In genomic region chr7:136179154-136179553, GRCh38 we compare ENCODE assay signal across 24 cellular contexts.
DNase-seq lines count a peak whose midpoint lies in the region; ATAC-seq and TF ChIP-seq lines count a peak whose summit lies in the region.
"Had no signal": no experiment of that assay in that cellular context is flagged by ENCODE, and none has a peak within 500 bp of the region (broad histone marks: within the 10 kb centered on the region; RNA-seq: fewer than 3 reads in every experiment).

No MANE protein-coding gene starts in this region.

- H3K9me3 Mint-ChIP-seq in activated naive CD8-positive, alpha-beta T cell treated with anti-CD3 and anti-CD28 coated beads, Interleukin-2, amount 10 ng/mL, durations not matched to agents 7 days and 5 days, result peaks cover 4% of the 10 kb centered on the region
- H3K9me3 Mint-ChIP-seq: GM23338, H9 had no signal

- H3K4me1 ChIP-seq in DND-41 (ENCODE audit: insufficient read depth, low read length) (peaks cover 10% of the 10 kb centered on the region; the same call in 1 of the 2 replicates), Karpas-422 (ENCODE audit: low read length) (peaks cover 8% of the 10 kb centered on the region), smooth muscle cell (ENCODE audit: low read depth) (no peaks in the 10 kb centered on the region)
- H3K4me1 ChIP-seq: SJSA1 had no signal

- no peaks in the 10 kb centered on the region for H3K36me3 ChIP-seq in DND-41 (ENCODE audit: insufficient read depth, low read length)
- no peaks in the 10 kb centered on the region for H3K36me3 ChIP-seq in Karpas-422 (ENCODE audit: insufficient read depth, low read length)
- H3K36me3 ChIP-seq in smooth muscle cell (ENCODE audit: low read depth), result no peaks in the 10 kb centered on the region
- H3K36me3 ChIP-seq: SJSA1 had no signal

- H3K9me3 ChIP-seq in DND-41 (ENCODE audit: insufficient read depth, low read length, severe bottlenecking) (no peaks in the 10 kb centered on the region), Karpas-422 (ENCODE audit: low read length) (no peaks in the 10 kb centered on the region), smooth muscle cell (replicated peaks; ENCODE audit: low read depth) (no peaks in the 10 kb centered on the region)

- H3K9ac ChIP-seq in DND-41 (ENCODE audit: low read depth, low read length) (no peak overlapping the region), Karpas-422 (ENCODE audit: low read length) (no peak overlapping the region), smooth muscle cell (ENCODE audit: low read depth) (no peak overlapping the region)

- no peaks in the 10 kb centered on the region for H3K79me2 ChIP-seq in DND-41 (ENCODE audit: insufficient read depth, low read length)
- H3K79me2 ChIP-seq in Karpas-422 (ENCODE audit: low read length), result no peaks in the 10 kb centered on the region
- no peaks in the 10 kb centered on the region for H3K79me2 ChIP-seq in smooth muscle cell (ENCODE audit: low read depth)

- H3K4me2 ChIP-seq in DND-41 (ENCODE audit: insufficient read depth, low read length) (no peak overlapping the region), Karpas-422 (ENCODE audit: low read depth, low read length, poor library complexity, severe bottlenecking) (no peak overlapping the region), smooth muscle cell (no peak overlapping the region)
- H3K4me2 ChIP-seq: GM23338 had no signal

- peaks cover 11% of the 10 kb centered on the region for H3K4me1 Mint-ChIP-seq in activated naive CD8-positive, alpha-beta T cell treated with anti-CD3 and anti-CD28 coated beads, Interleukin-2, amount 10 ng/mL, durations not matched to agents 7 days and 5 days
- H3K4me1 Mint-ChIP-seq: B cell, GM23338 had no signal

- TF ChIP-seq CTCF in DND-41 (IDR thresholded peaks at IDR 0.05; ENCODE audit: borderline replicate concordance, extremely low read depth, low read length, poor library complexity, severe bottlenecking), result no peak
- no peak for TF ChIP-seq CTCF in smooth muscle cell (IDR thresholded peaks at IDR 0.05; ENCODE audit: borderline replicate concordance, insufficient read depth, poor library complexity, severe bottlenecking)

- no peaks in the 10 kb centered on the region for H3F3A ChIP-seq in smooth muscle cell (ENCODE audit: low read depth)

- H3K27me3 ChIP-seq in DND-41 (ENCODE audit: insufficient read depth, low read length, poor library complexity) (no peaks in the 10 kb centered on the region), Karpas-422 (ENCODE audit: low read length) (no peaks in the 10 kb centered on the region), smooth muscle cell (ENCODE audit: low read depth) (no peaks in the 10 kb centered on the region)
- H3K27me3 ChIP-seq: SJSA1 had no signal

- WGBS in smooth muscle cell (ENCODE audit: low lambda C conversion rate), result 64% methylated on average over 5 of the region's 5 CpGs

- H3K27ac Mint-ChIP-seq in activated naive CD8-positive, alpha-beta T cell treated with anti-CD3 and anti-CD28 coated beads, Interleukin-2, amount 10 ng/mL, durations not matched to agents 7 days and 5 days, result no peak overlapping the region
- H3K27ac Mint-ChIP-seq: B cell, GM23338, H9 had no signal

- H3K36me3 Mint-ChIP-seq in activated naive CD8-positive, alpha-beta T cell treated with anti-CD3 and anti-CD28 coated beads, Interleukin-2, amount 10 ng/mL, durations not matched to agents 7 days and 5 days, result peaks cover 3% of the 10 kb centered on the region

- H3K27me3 Mint-ChIP-seq in activated naive CD8-positive, alpha-beta T cell treated with anti-CD3 and anti-CD28 coated beads, Interleukin-2, amount 10 ng/mL, durations not matched to agents 7 days and 5 days, result no peaks in the 10 kb centered on the region
- H3K27me3 Mint-ChIP-seq: B cell; CD4-positive, CD25-positive, alpha-beta regulatory T cell had no signal

- H3K4me3 Mint-ChIP-seq in activated naive CD8-positive, alpha-beta T cell treated with anti-CD3 and anti-CD28 coated beads, Interleukin-2, amount 10 ng/mL, durations not matched to agents 7 days and 5 days, result no peak overlapping the region
- H3K4me3 Mint-ChIP-seq: B cell; CD4-positive, CD25-positive, alpha-beta regulatory T cell; GM23338; H9 had no signal

- no peak overlapping the region for H3K4me3 ChIP-seq in DND-41 (ENCODE audit: low read depth in 1 of 2, low read length in 2 of 2)
- H3K4me3 ChIP-seq in Karpas-422 (ENCODE audit: low read length), result no peak overlapping the region
- no peak overlapping the region for H3K4me3 ChIP-seq in smooth muscle cell
- H3K4me3 ChIP-seq: GM23338, SJSA1 had no signal

- peak; percentile 97 for ATAC-seq in DND-41 (ENCODE audit: insufficient read depth, low read depth)
- ATAC-seq in activated naive CD8-positive, alpha-beta T cell treated with anti-CD3 and anti-CD28 coated beads, Interleukin-2, amount 10 ng/mL, durations not matched to agents 7 days and 5 days (ENCODE audit: low read depth), result peak; percentile 30

- H3K9me2 ChIP-seq in Karpas-422 (replicated peaks; ENCODE audit: insufficient read depth, low read length), result no peaks in the 10 kb centered on the region

- DNase-seq in DND-41, result peak; percentile 61
- DNase-seq in Karpas-422, result no peak
- DNase-seq in activated naive CD8-positive, alpha-beta T cell treated with anti-CD3 and anti-CD28 coated beads, Interleukin-2, amount 10 ng/mL, durations not matched to agents 7 days and 5 days, result no peak
- DNase-seq in smooth muscle cell (lab: John Stamatoyannopoulos, UW; ENCODE audit: unreplicated experiment), result no peak
- DNase-seq in amniotic stem cell (lab: John Stamatoyannopoulos, UW), result no peak
- DNase-seq in COR-L47 (lab: John Stamatoyannopoulos, UW), result no peak
- no peak for DNase-seq in SK-N-DZ (ENCODE audit: low spot score)
- no peak for DNase-seq in AML-193 (lab: John Stamatoyannopoulos, UW)
- DNase-seq: EL, GDM1, H9, IMR-90, NCI-H1092 treated with DMSO at 0.1 percent for 48 hours, NCI-H1436, NCI-H187, NCI-H2107, NCI-H524, NCI-H748 treated with DMSO at 0.1 percent for 48 hours, Right ventricle myocardium superior, RPMI8226 had no signal

- H3K27ac ChIP-seq in DND-41 (ENCODE audit: low read length) (no peak overlapping the region), Karpas-422 (ENCODE audit: low read length) (no peak overlapping the region), smooth muscle cell (ENCODE audit: low read depth) (no peak overlapping the region)
- H3K27ac ChIP-seq: SJSA1 had no signal

- H4K20me1 ChIP-seq in DND-41 (ENCODE audit: insufficient read depth, low read length) (no peaks in the 10 kb centered on the region; the same call in 1 of the 2 replicates), Karpas-422 (ENCODE audit: insufficient read depth, low read depth, low read length) (no peaks in the 10 kb centered on the region), smooth muscle cell (ENCODE audit: low read depth) (no peaks in the 10 kb centered on the region)

- H2AFZ ChIP-seq in DND-41 (ENCODE audit: low read depth, low read length) (no peak overlapping the region), Karpas-422 (ENCODE audit: low read length) (peak overlapping the region; percentile 59; the same call in 1 of the 2 replicates), smooth muscle cell (ENCODE audit: low read depth) (peak overlapping the region; percentile 79)
- H2AFZ ChIP-seq: GM23338 had no signal

- POLR2A ChIA-PET in activated naive CD8-positive, alpha-beta T cell treated with anti-CD3 and anti-CD28 coated beads, Interleukin-2, amount 10 ng/mL, durations not matched to agents 7 days and 5 days (lab: Charles Lee), result no interaction called here
